20 cellular contexts compared by ENCODE assay signal in genomic region chr4:67879486-67879885, GRCh38. TPM values are rescaled to one million over a fixed set of nuclear protein-coding genes. Genes with fewer than 3 reads are reported as not detected.
"Had no signal": no experiment of that assay in that cellular context is flagged by ENCODE, and none has a peak within 500 bp of the region (broad histone marks: within the 10 kb centered on the region; RNA-seq: fewer than 3 reads in every experiment).

No MANE protein-coding gene starts in this region.

- H3K4me3 ChIP-seq: ascending aorta, skin epidermis had no signal

- H3K27me3 ChIP-seq: ascending aorta had no signal

- DNase-seq: activated CD4-positive, CD25-positive, alpha-beta regulatory T cell treated with anti-CD3 and anti-CD28 coated beads, Interleukin-2, amount 50 U/mL, for 72 hours; activated naive CD4-positive, alpha-beta T cell treated with Interleukin-2 at 50 U/mL for 16 hours; dermis blood vessel endothelial cell; hippocampal formation; occipital lobe; stimulated activated CD4-positive, alpha-beta T cell treated with anti-CD3 and anti-CD28 coated beads, Interleukin-15, amount 100 ng/mL, for 24 hours; stimulated activated CD4-positive, alpha-beta T cell treated with anti-CD3 and anti-CD28 coated beads, Interleukin-4, amount 100 ng/mL, for 24 hours; stimulated activated naive CD4-positive, alpha-beta T cell; T-helper 1 cell; T1000 had no signal

- H3K27ac ChIP-seq: ascending aorta, epithelial cell of prostate, skin epidermis had no signal

- H3K4me1 ChIP-seq: ascending aorta had no signal

RNA-seq across cellular contexts. Expression of gene TMPRSS11D, which starts 4.3 kb away (rescaled TPM):
- total RNA-seq: activated CD8-positive, alpha-beta memory T cell treated with anti-CD3 and anti-CD28 coated beads for 36 hours; ascending aorta; cerebellum; dermis blood vessel endothelial cell; glomerular endothelial cell; kidney epithelial cell; liver; mesenteric fat pad; occipital lobe; posterior vena cava had no signal
